Comparison of ENCODE assay signal across 15 cellular contexts in genomic region chr2:223203971-223204370, GRCh38.
DNase-seq lines count a peak whose midpoint lies in the region; ATAC-seq, FAIRE-seq and TF ChIP-seq lines count a peak whose summit lies in the region.
"Had no signal": no experiment of that assay in that cellular context is flagged by ENCODE, and none has a peak within 500 bp of the region (broad histone marks: within the 10 kb centered on the region; RNA-seq: fewer than 3 reads in every experiment).

No MANE protein-coding gene starts in this region.

- H3K9me2 ChIP-seq in hepatocyte (replicated peaks; ENCODE audit: insufficient read depth), result no peaks in the 10 kb centered on the region

- no peaks in the 10 kb centered on the region for H3K9me3 ChIP-seq in hepatocyte (ENCODE audit: low read depth)
- H3K9me3 ChIP-seq: esophagus squamous epithelium had no signal

- H3K4me2 ChIP-seq in hepatocyte, result peak overlapping the region; percentile 12

- H3K27me3 Mint-ChIP-seq in activated T-helper 2 cell treated with anti-CD3 and anti-CD28 coated beads, Interferon-gamma antibody, Interleukin-2, Interleukin-4, amounts not matched to agents 10 μg/mL and 5 μg/mL and 100 μg/mL, durations not matched to agents 14 hours and 24 hours and 36 hours (ENCODE audit: low read depth), result no peaks in the 10 kb centered on the region
- H3K27me3 Mint-ChIP-seq: activated naive CD8-positive, alpha-beta T cell treated with anti-CD3 and anti-CD28 coated beads, Interleukin-2, amount 50 U/mL, for 24 hours had no signal

- H3K4me3 Mint-ChIP-seq in activated T-helper 2 cell treated with anti-CD3 and anti-CD28 coated beads, Interferon-gamma antibody, Interleukin-2, Interleukin-4, amounts not matched to agents 10 μg/mL and 5 μg/mL and 100 μg/mL, durations not matched to agents 14 hours and 24 hours and 36 hours (ENCODE audit: low read depth), result no peak overlapping the region
- H3K4me3 Mint-ChIP-seq: activated naive CD8-positive, alpha-beta T cell treated with anti-CD3 and anti-CD28 coated beads, Interleukin-2, amount 50 U/mL, for 24 hours; activated T-cell treated with anti-CD3 and anti-CD28 coated beads, Interleukin-2, amount 50 U/mL, for 24 hours had no signal

- no peak overlapping the region for H2AFZ ChIP-seq in hepatocyte

- H4K20me1 ChIP-seq in hepatocyte (ENCODE audit: insufficient read depth, poor library complexity, severe bottlenecking), result no peaks in the 10 kb centered on the region

- no peak for TF ChIP-seq CTCF in AG09319 (IDR thresholded peaks at IDR 0.05; ENCODE audit: low read depth, low read length)
- TF ChIP-seq CTCF in brain microvascular endothelial cell (IDR thresholded peaks at IDR 0.05; ENCODE audit: low read depth, low read length, missing control alignments), result no peak
- no peak for TF ChIP-seq CTCF in hepatocyte (IDR thresholded peaks at IDR 0.05; ENCODE audit: poor library complexity)

- DNase-seq in AG09319 (ENCODE audit: extremely low read depth, low read depth) (peak; percentile 11), HTR-8/SVneo (ENCODE audit: insufficient read length, low spot score) (peak; percentile 8), brain microvascular endothelial cell (peak; percentile 58), hepatocyte (ENCODE audit: low spot score) (no peak), NCI-H2081 (lab: John Stamatoyannopoulos, UW) (no peak)
- DNase-seq in activated T-helper 2 cell treated with anti-CD3 and anti-CD28 coated beads, Interferon-gamma antibody, Interleukin-2, Interleukin-4, amounts not matched to agents 10 μg/mL and 5 μg/mL and 100 μg/mL, durations not matched to agents 14 hours and 24 hours and 36 hours (ENCODE audit: low spot score), result no peak
- DNase-seq: activated naive CD8-positive, alpha-beta T cell treated with anti-CD3 and anti-CD28 coated beads, Interleukin-2, amount 50 U/mL, for 24 hours; activated T-cell treated with anti-CD3 and anti-CD28 coated beads, Interleukin-2, amount 50 U/mL, for 24 hours; cortex of kidney; esophagus squamous epithelium; KG1; NCI-H1417; tibial artery had no signal

- H3K79me2 ChIP-seq in hepatocyte, result no peaks in the 10 kb centered on the region

- H3K4me3 ChIP-seq in brain microvascular endothelial cell (ENCODE audit: low read depth, low read length), result no peak overlapping the region
- no peak overlapping the region for H3K4me3 ChIP-seq in hepatocyte
- H3K4me3 ChIP-seq: esophagus squamous epithelium, tibial artery had no signal

- no peaks in the 10 kb centered on the region for H3K4me1 Mint-ChIP-seq in activated T-helper 2 cell treated with anti-CD3 and anti-CD28 coated beads, Interferon-gamma antibody, Interleukin-2, Interleukin-4, amounts not matched to agents 10 μg/mL and 5 μg/mL and 100 μg/mL, durations not matched to agents 14 hours and 24 hours and 36 hours (ENCODE audit: low read depth)
- H3K4me1 Mint-ChIP-seq: activated naive CD8-positive, alpha-beta T cell treated with anti-CD3 and anti-CD28 coated beads, Interleukin-2, amount 50 U/mL, for 24 hours had no signal

- no peaks in the 10 kb centered on the region for H3K27me3 ChIP-seq in brain microvascular endothelial cell (replicated peaks)
- no peaks in the 10 kb centered on the region for H3K27me3 ChIP-seq in hepatocyte
- H3K27me3 ChIP-seq: esophagus squamous epithelium, tibial artery had no signal

- no peaks in the 10 kb centered on the region for H3K4me1 ChIP-seq in hepatocyte (ENCODE audit: insufficient read depth)
- H3K4me1 ChIP-seq: esophagus squamous epithelium, tibial artery had no signal

- FAIRE-seq in HTR-8/SVneo (lab: Jason Lieb, UNC), result no peak

- intact Hi-C loops in activated T-helper 2 cell treated with anti-CD3 and anti-CD28 coated beads, Interferon-gamma antibody, Interleukin-2, Interleukin-4, amounts not matched to agents 10 μg/mL and 5 μg/mL and 100 μg/mL, durations not matched to agents 14 hours and 24 hours and 36 hours (cut with micrococcal nuclease), result no loop called here

- H3K27ac ChIP-seq in brain microvascular endothelial cell (no peak overlapping the region), hepatocyte (no peak overlapping the region)
- H3K27ac ChIP-seq: esophagus squamous epithelium, tibial artery had no signal

- no peak overlapping the region for H3K27ac Mint-ChIP-seq in activated T-helper 2 cell treated with anti-CD3 and anti-CD28 coated beads, Interferon-gamma antibody, Interleukin-2, Interleukin-4, amounts not matched to agents 10 μg/mL and 5 μg/mL and 100 μg/mL, durations not matched to agents 14 hours and 24 hours and 36 hours
- H3K27ac Mint-ChIP-seq: activated naive CD8-positive, alpha-beta T cell treated with anti-CD3 and anti-CD28 coated beads, Interleukin-2, amount 50 U/mL, for 24 hours; activated T-cell treated with anti-CD3 and anti-CD28 coated beads, Interleukin-2, amount 50 U/mL, for 24 hours had no signal

- no peaks in the 10 kb centered on the region for H3K36me3 ChIP-seq in brain microvascular endothelial cell (replicated peaks)
- no peaks in the 10 kb centered on the region for H3K36me3 ChIP-seq in hepatocyte (replicated peaks; ENCODE audit: insufficient read depth, low read depth)
- H3K36me3 ChIP-seq: esophagus squamous epithelium, tibial artery had no signal

- whole genome bisulfite sequencing in hepatocyte (ENCODE audit: low lambda C conversion rate, missing lambda C conversion rate), result 27% methylated on average over 1 of the region's 1 CpG

- no peaks in the 10 kb centered on the region for H3K36me3 Mint-ChIP-seq in activated T-helper 2 cell treated with anti-CD3 and anti-CD28 coated beads, Interferon-gamma antibody, Interleukin-2, Interleukin-4, amounts not matched to agents 10 μg/mL and 5 μg/mL and 100 μg/mL, durations not matched to agents 14 hours and 24 hours and 36 hours (ENCODE audit: low read depth)

- in situ Hi-C loops in brain microvascular endothelial cell (cut with HindIII; ENCODE audit: low pct_ligation_motif_present, low sequenced_read_pairs), result no loop called here

- H3K9me3 Mint-ChIP-seq in activated T-helper 2 cell treated with anti-CD3 and anti-CD28 coated beads, Interferon-gamma antibody, Interleukin-2, Interleukin-4, amounts not matched to agents 10 μg/mL and 5 μg/mL and 100 μg/mL, durations not matched to agents 14 hours and 24 hours and 36 hours, result no peaks in the 10 kb centered on the region
- H3K9me3 Mint-ChIP-seq: activated T-cell treated with anti-CD3 and anti-CD28 coated beads, Interleukin-2, amount 50 U/mL, for 24 hours had no signal

- ATAC-seq in GM18861 (IDR thresholded peaks at IDR 0.05; ENCODE audit: unreplicated experiment) (no peak), HG02884 (IDR thresholded peaks at IDR 0.05; ENCODE audit: unreplicated experiment) (no peak)
- ATAC-seq: activated naive CD8-positive, alpha-beta T cell treated with anti-CD3 and anti-CD28 coated beads, Interleukin-2, amount 50 U/mL, for 24 hours had no signal

Comparison
In these comparisons a context has a peak if more than half of its experiments do, and no peak if none do; other contexts are left out.
1. DNase-seq: peak in AG09319 (single experiment), HTR-8/SVneo (single experiment) and brain microvascular endothelial cell (single experiment); none in hepatocyte (single experiment), activated T-helper 2 cell treated with anti-CD3 and anti-CD28 coated beads, Interferon-gamma antibody, Interleukin-2, Interleukin-4, amounts not matched to agents 10 μg/mL and 5 μg/mL and 100 μg/mL, durations not matched to agents 14 hours and 24 hours and 36 hours (single experiment) and NCI-H2081 (0 of 2).